Comparison of ENCODE assay signal across 1 cellular context in the genomic region with DNA sequence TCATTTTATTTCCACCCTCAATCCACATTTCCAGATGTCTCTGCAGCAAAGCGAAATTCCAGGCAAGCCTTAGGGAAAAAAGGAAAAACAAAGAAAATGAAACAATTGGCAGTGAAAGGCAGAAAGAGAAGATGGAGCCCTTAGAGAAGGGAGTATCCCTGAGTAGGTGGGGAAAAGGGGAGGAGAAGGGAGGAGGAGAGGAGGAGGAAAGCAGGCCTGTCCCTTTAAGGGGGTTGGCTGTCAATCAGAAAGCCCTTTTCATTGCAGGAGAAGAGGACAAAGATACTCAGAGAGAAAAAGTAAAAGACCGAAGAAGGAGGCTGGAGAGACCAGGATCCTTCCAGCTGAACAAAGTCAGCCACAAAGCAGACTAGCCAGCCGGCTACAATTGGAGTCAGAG.
TF ChIP-seq lines count a peak whose summit lies in the region.

Gene PLP1, plus strand, starts transcription at position 255 of the 400 bp plus-strand sequence. CDS start 156 bp downstream, outside the sequence.

TF ChIP-seq in H1, 55 proteins besides CTCF, POLR2A, EP300 and RAD21 (continued from another document):
- no peak for TF ChIP-seq BCL11A (IDR thresholded peaks at IDR 0.05; ENCODE audit: low read depth in 2 of 2, low read length in 2 of 2)
- TF ChIP-seq CREB1 (IDR thresholded peaks at IDR 0.05) = no peak
- no peak for TF ChIP-seq BRCA1 (IDR thresholded peaks at IDR 0.05; ENCODE audit: low read depth, low read length)
- no peak for TF ChIP-seq NANOG (IDR thresholded peaks at IDR 0.05; ENCODE audit: insufficient read depth, low read depth, low read length, poor library complexity, severe bottlenecking)
- no peak for TF ChIP-seq SUZ12 (IDR thresholded peaks at IDR 0.05; ENCODE audit: low read length)
- TF ChIP-seq CBX5 (IDR thresholded peaks at IDR 0.05; ENCODE audit: low read depth, low read length) = no peak
- no peak for TF ChIP-seq SP1 (IDR thresholded peaks at IDR 0.05; ENCODE audit: low read depth, low read length)
- TF ChIP-seq NRF1 (IDR thresholded peaks at IDR 0.05; ENCODE audit: low read depth, low read length) = no peak
